Comparison of ENCODE assay signal across 36 cellular contexts in genomic region chr3:120332646-120333045, GRCh38. TPM values are rescaled to one million over a fixed set of nuclear protein-coding genes. Genes with fewer than 3 reads are reported as not detected.
DNase-seq lines count a peak whose midpoint lies in the region; ATAC-seq, FAIRE-seq and TF ChIP-seq lines count a peak whose summit lies in the region.
"Had no signal": no experiment of that assay in that cellular context is flagged by ENCODE, and none has a peak within 500 bp of the region (broad histone marks: within the 10 kb centered on the region; RNA-seq: fewer than 3 reads in every experiment).

No MANE protein-coding gene starts in this region.

- WGBS in liver = 84% methylated on average over 8 of the region's 8 CpGs
- 90% methylated on average over 8 of the region's 8 CpGs for WGBS in HepG2 (ENCODE audit: low lambda C conversion rate)
- WGBS in right lobe of liver (ENCODE audit: insufficient coverage, low coverage, low lambda C conversion rate, missing lambda C conversion rate) = 78% methylated on average over 8 of the region's 8 CpGs
- 92 to 96% methylated on average over 8 of the region's 8 CpGs for WGBS in thyroid gland, 2 donors

- H3K4me1 ChIP-seq in liver (ENCODE audit: control insufficient read depth in 4 of 4, insufficient read depth in 4 of 4, low read length in 3 of 4) = no peaks in the 10 kb centered on the region
- no peaks in the 10 kb centered on the region for H3K4me1 ChIP-seq in HepG2 (ENCODE audit: insufficient read depth, low read length)
- H3K4me1 ChIP-seq in right lobe of liver = no peaks in the 10 kb centered on the region
- no peaks in the 10 kb centered on the region for H3K4me1 ChIP-seq in thyroid gland
- H3K4me1 ChIP-seq: A549, BE2C, BLaER1, Caco-2 had no signal

- H3K36me3 ChIP-seq in liver (ENCODE audit: control insufficient read depth in 4 of 4, insufficient read depth in 3 of 4, low read depth in 1 of 4, low read length in 3 of 4) = peaks cover 0 to 23% (median 9%) of the 10 kb centered on the region in 4 donors
- H3K36me3 ChIP-seq in HepG2 (replicated peaks in 1 of 2; ENCODE audit: control insufficient read depth in 1 of 2, insufficient read depth in 2 of 2, low read length in 2 of 2) = peaks cover 9 to 45% of the 10 kb centered on the region in 2 experiments
- peaks cover 0 to 20% (median 3%) of the 10 kb centered on the region in 4 donors for H3K36me3 ChIP-seq in right lobe of liver
- peaks cover 19 to 26% of the 10 kb centered on the region in 2 donors for H3K36me3 ChIP-seq in thyroid gland

- no peaks in the 10 kb centered on the region for H4K20me1 ChIP-seq in HepG2 (ENCODE audit: insufficient read depth, low read length)

- BruUV-seq in HepG2 (replicated peaks; lab: Mats Ljungman, UMichigan) = no TSS peak

- no peak for FAIRE-seq in HepG2 (lab: Jason Lieb, UNC)
- FAIRE-seq in frontal cortex (lab: Jason Lieb, UNC) = peak; percentile 3
- FAIRE-seq: A204.1, A549, D721Med had no signal

- H3K27ac ChIP-seq in liver (ENCODE audit: low read depth in 1 of 2, low read length in 2 of 2) (no peak overlapping the region), HepG2 (ENCODE audit: extremely low read length, insufficient read depth, low read length) (no peak overlapping the region), right lobe of liver (no peak overlapping the region), thyroid gland (no peak overlapping the region)
- H3K27ac ChIP-seq: 22Rv1; A549; BLaER1; BLaER1 treated with 17β-estradiol and CSF1 and Interleukin-3, amounts not matched to agents 10 nM and 100 nM; C4-2B had no signal

- TF ChIP-seq CTCF in liver (IDR thresholded peaks at IDR 0.05; ENCODE audit: low read depth, low read length, missing input control) (no peak), HepG2 (CRISPR knock-in tag; IDR thresholded peaks at IDR 0.05) (no peak), right lobe of liver (IDR thresholded peaks at IDR 0.05) (no peak), thyroid gland (IDR thresholded peaks at IDR 0.05) (no peak)

- CTCF ChIA-PET in HepG2 (lab: Yijun Ruan, JAX; ENCODE audit: low intra/inter-chr PET ratio, low total read pairs) = no interaction called here

- H3K4me2 ChIP-seq in HepG2 (ENCODE audit: low read depth, low read length) = no peak overlapping the region
- H3K4me2 ChIP-seq: A549; BLaER1; BLaER1 treated with 17β-estradiol and CSF1 and Interleukin-3, amounts not matched to agents 10 nM and 100 nM had no signal

- in situ Hi-C loops in HepG2 (cut with HindIII; ENCODE audit: extremely low pct_ligation_motif_present, low pct_unique_long_range_greater_than_20kb) = no loop called here

- TF ChIP-seq EP300 in HepG2 (IDR thresholded peaks at IDR 0.05; ENCODE audit: low read depth in 2 of 2, low read length in 2 of 2) (no peak), HepG2 (CRISPR knock-in tag; IDR thresholded peaks at IDR 0.05; ENCODE audit: borderline replicate concordance) (no peak)

- H3K27me3 ChIP-seq in liver (ENCODE audit: control insufficient read depth in 4 of 4, insufficient read depth in 4 of 4, low read length in 3 of 4) (no peaks in the 10 kb centered on the region), HepG2 (ENCODE audit: control insufficient read depth in 1 of 2, insufficient read depth in 2 of 2, low read length in 2 of 2) (no peaks in the 10 kb centered on the region), right lobe of liver (no peaks in the 10 kb centered on the region), thyroid gland (no peaks in the 10 kb centered on the region)
- H3K27me3 ChIP-seq: BE2C; BLaER1; BLaER1 treated with 17β-estradiol and CSF1 and Interleukin-3, amounts not matched to agents 10 nM and 100 nM had no signal

- intact Hi-C loops in HepG2 (cut with micrococcal nuclease; ENCODE audit: unreplicated experiment) = no loop called here
- intact Hi-C loops in right lobe of liver (cut with DNase I) = no loop called here
- intact Hi-C loops in thyroid gland (cut with DNase I) = no loop called here

- no peaks in the 10 kb centered on the region for H3K9me3 ChIP-seq in liver (ENCODE audit: control insufficient read depth in 4 of 4, low read length in 3 of 4)
- H3K9me3 ChIP-seq in HepG2 (ENCODE audit: low read length) = no peaks in the 10 kb centered on the region
- H3K9me3 ChIP-seq in right lobe of liver = no peaks in the 10 kb centered on the region
- no peaks in the 10 kb centered on the region for H3K9me3 ChIP-seq in thyroid gland
- H3K9me3 ChIP-seq: A549, BE2C, Caco-2 had no signal

- no peak for ATAC-seq in HepG2
- peak; percentile 93 for ATAC-seq in left lobe of liver
- ATAC-seq in right lobe of liver = peak; percentile 77 to 99 (median 92)
- no peak for ATAC-seq in HG03097 (IDR thresholded peaks at IDR 0.05; ENCODE audit: low FRiP score, unreplicated experiment)
- ATAC-seq in HG03108 (IDR thresholded peaks at IDR 0.05; ENCODE audit: unreplicated experiment) = no peak
- ATAC-seq: A549; CD8-positive, alpha-beta T cell had no signal

- no peak overlapping the region for H3K9ac ChIP-seq in liver (ENCODE audit: low read depth in 1 of 2, low read length in 2 of 2)
- H3K9ac ChIP-seq in HepG2 (ENCODE audit: insufficient read depth, low read depth, low read length) = no peak overlapping the region
- H3K9ac ChIP-seq: BLaER1 had no signal

- H3K4me3 ChIP-seq in liver (ENCODE audit: low read depth in 1 of 3, low read length in 3 of 3) = no peak overlapping the region
- no peak overlapping the region for H3K4me3 ChIP-seq in HepG2 (replicated peaks in 1 of 3; ENCODE audit: insufficient read depth in 1 of 3, low read depth in 2 of 3, low read length in 3 of 3)
- no peak overlapping the region for H3K4me3 ChIP-seq in right lobe of liver
- no peak overlapping the region for H3K4me3 ChIP-seq in thyroid gland (replicated peaks in 1 of 3)
- H3K4me3 ChIP-seq: A549; BLaER1; BLaER1 treated with 17β-estradiol and CSF1 and Interleukin-3, amounts not matched to agents 10 nM and 100 nM had no signal

- H3K79me2 ChIP-seq in HepG2 (ENCODE audit: insufficient read depth, low read length) = peaks cover 4% of the 10 kb centered on the region

- no peak overlapping the region for H2AFZ ChIP-seq in HepG2 (ENCODE audit: low read length)

- POLR2A ChIA-PET in HepG2 (lab: Yijun Ruan, JAX) = no interaction called here

- TF ChIP-seq RAD21 in liver (IDR thresholded peaks at IDR 0.05) = no peak
- no peak for TF ChIP-seq RAD21 in HepG2 (CRISPR knock-in tag; IDR thresholded peaks at IDR 0.05)

- TF ChIP-seq POLR2A in HepG2 (IDR thresholded peaks at IDR 0.05; ENCODE audit: insufficient read depth in 1 of 2, low read depth in 2 of 2, low read length in 2 of 2) = no peak
- no peak for TF ChIP-seq POLR2A in right lobe of liver (IDR thresholded peaks at IDR 0.05)
- no peak for TF ChIP-seq POLR2A in thyroid gland (IDR thresholded peaks at IDR 0.05)

- DNase-seq in HepG2 (ENCODE audit: low spot score) = no peak
- DNase-seq in frontal cortex (ENCODE audit: low spot score in 2 of 2) = no peak
- DNase-seq in left lobe of liver (ENCODE audit: low spot score) = peak; percentile 68
- peak; percentile 58 to 71 (median 63) for DNase-seq in right lobe of liver
- DNase-seq in thyroid gland = no peak
- DNase-seq: 8988T; ACHN; AML-193; BE2C; C1 segment of cervical spinal cord; Caco-2; Calu3; CD4-positive, alpha-beta memory T cell; CD4-positive, alpha-beta T cell; CD4-positive, CD25-positive, alpha-beta regulatory T cell; CD8-positive, alpha-beta memory T cell; CD8-positive, alpha-beta T cell; COR-L47; DMS 273 treated with DMSO at 0.1 percent for 48 hours; DMS153; DMS53; DMS79; DMS79 treated with DMSO at 0.1 percent for 48 hours; DND-41; EL had no signal

RNA-seq across cellular contexts. Expression of gene LRRC58, which starts 16.5 kb away (rescaled TPM):
- 10 to 100 TPM; 14.1 to 18.0 TPM for total RNA-seq in liver
- polyA plus RNA-seq in liver = 1 to 10 TPM; 4.6 to 6.6 TPM
- total RNA-seq in HepG2 (2016; rRNA removed; fragmentation: Illumina TruSeq; extraction: Trizol) = 17.3 and 28.8 TPM in 2 replicates
- 1.2 TPM in 2 replicates for total RNA-seq in HepG2 (2016; cell fraction: cytosol; rRNA removed; fragmentation: Illumina TruSeq; extraction: Trizol; ENCODE audit: low read depth)
- 16.7 and 29.7 TPM in 2 replicates for total RNA-seq in HepG2 (2016; cell fraction: insoluble cytoplasmic fraction; rRNA removed; fragmentation: Illumina TruSeq; extraction: Trizol)
- total RNA-seq in HepG2 (2016; cell fraction: membrane; rRNA removed; fragmentation: Illumina TruSeq; extraction: Trizol) = 7.4 and 8.9 TPM in 2 replicates
- 14.8 and 15.2 TPM in 2 replicates for total RNA-seq in HepG2 (2016; cell fraction: nucleus; rRNA removed; fragmentation: Illumina TruSeq; extraction: Trizol)
- polyA plus RNA-seq in HepG2 (2011; rRNA removed) = 6.4 and 9.7 TPM in 2 replicates
- 4.2 and 5.5 TPM in 2 replicates for polyA plus RNA-seq in HepG2 (2011; cell fraction: cytosol; rRNA removed)
- polyA plus RNA-seq in HepG2 (2011; cell fraction: nucleus; rRNA removed) = 2.1 and 2.3 TPM in 2 replicates
- polyA plus RNA-seq in HepG2 (2012) = 7.1 and 9.0 TPM in 2 replicates
- polyA plus RNA-seq in HepG2 (2016; cell fraction: cytosol; fragmentation: Illumina TruSeq; extraction: Trizol; ENCODE audit: low read depth) = 0.44 and 0.54 TPM in 2 replicates
- 23.4 and 26.0 TPM in 2 replicates for polyA plus RNA-seq in HepG2 (2016; cell fraction: insoluble cytoplasmic fraction; fragmentation: Illumina TruSeq; extraction: Trizol; ENCODE audit: low read depth)
- polyA plus RNA-seq in HepG2 (2016; cell fraction: membrane; fragmentation: Illumina TruSeq; extraction: Trizol; ENCODE audit: low read depth) = 2.5 and 3.4 TPM in 2 replicates
- polyA plus RNA-seq in HepG2 (2016; cell fraction: nucleus; fragmentation: Illumina TruSeq; extraction: Trizol; ENCODE audit: insufficient read depth, low read depth) = 12.2 and 12.6 TPM in 2 replicates
- polyA minus RNA-seq in HepG2 (2011; rRNA and poly(A)+ RNA removed; ENCODE audit: low replicate concordance) = 8.7 and 20.6 TPM in 2 replicates
- polyA minus RNA-seq in HepG2 (2011; cell fraction: cytosol; rRNA and poly(A)+ RNA removed) = 13.6 and 15.7 TPM in 2 replicates
- 15.2 and 16.4 TPM in 2 replicates for polyA minus RNA-seq in HepG2 (2011; cell fraction: nucleus; rRNA and poly(A)+ RNA removed)
- 22.8 TPM for total RNA-seq in frontal cortex
- total RNA-seq in left lobe of liver = 9.2 TPM
- total RNA-seq in right lobe of liver = 10 to 100 TPM in 4 of 6 experiments, 1 to 10 TPM in 2; 7.0 to 18.7 (median 10.3) TPM
- 10 to 100 TPM; 40.3 to 52.4 (median 44.6) TPM for total RNA-seq in thyroid gland

RNA-seq across cellular contexts. Expression of gene GPR156, which starts 47.6 kb away (rescaled TPM):
- total RNA-seq in liver = under 1 TPM; 0.09 to 0.17 TPM
- polyA plus RNA-seq in liver = under 1 TPM in 1 of 2 donors, not detected in 1; 0.02 TPM
- not detected in 2 replicates for total RNA-seq in HepG2 (2016; rRNA removed; fragmentation: Illumina TruSeq; extraction: Trizol)
- total RNA-seq in HepG2 (2016; cell fraction: cytosol; rRNA removed; fragmentation: Illumina TruSeq; extraction: Trizol; ENCODE audit: low read depth) = not detected in 2 replicates
- total RNA-seq in HepG2 (2016; cell fraction: insoluble cytoplasmic fraction; rRNA removed; fragmentation: Illumina TruSeq; extraction: Trizol) = not detected in 2 replicates
- not detected in 2 replicates for total RNA-seq in HepG2 (2016; cell fraction: membrane; rRNA removed; fragmentation: Illumina TruSeq; extraction: Trizol)
- total RNA-seq in HepG2 (2016; cell fraction: nucleus; rRNA removed; fragmentation: Illumina TruSeq; extraction: Trizol) = not detected in 2 replicates
- polyA plus RNA-seq in HepG2 (2011; rRNA removed) = 0.03 TPM in 1 of 2 replicates, not detected in the other
- polyA plus RNA-seq in HepG2 (2011; cell fraction: cytosol; rRNA removed) = 0.01 TPM in 1 of 2 replicates, not detected in the other
- polyA plus RNA-seq in HepG2 (2011; cell fraction: nucleus; rRNA removed) = 0.05 and 0.14 TPM in 2 replicates
- not detected in 2 replicates for polyA plus RNA-seq in HepG2 (2012)
- polyA plus RNA-seq in HepG2 (2016; cell fraction: cytosol; fragmentation: Illumina TruSeq; extraction: Trizol; ENCODE audit: low read depth) = not detected in 2 replicates
- not detected in 2 replicates for polyA plus RNA-seq in HepG2 (2016; cell fraction: insoluble cytoplasmic fraction; fragmentation: Illumina TruSeq; extraction: Trizol; ENCODE audit: low read depth)
- not detected in 2 replicates for polyA plus RNA-seq in HepG2 (2016; cell fraction: membrane; fragmentation: Illumina TruSeq; extraction: Trizol; ENCODE audit: low read depth)
- polyA plus RNA-seq in HepG2 (2016; cell fraction: nucleus; fragmentation: Illumina TruSeq; extraction: Trizol; ENCODE audit: insufficient read depth, low read depth) = not detected in 2 replicates
- polyA minus RNA-seq in HepG2 (2011; rRNA and poly(A)+ RNA removed; ENCODE audit: low replicate concordance) = 0.14 and 1.3 TPM in 2 replicates
- polyA minus RNA-seq in HepG2 (2011; cell fraction: cytosol; rRNA and poly(A)+ RNA removed) = not detected in 2 replicates
- 0.26 TPM in 1 of 2 replicates, not detected in the other for polyA minus RNA-seq in HepG2 (2011; cell fraction: nucleus; rRNA and poly(A)+ RNA removed)
- total RNA-seq in frontal cortex = 2.0 TPM
- not detected for total RNA-seq in left lobe of liver
- total RNA-seq in right lobe of liver = not detected
- not detected for total RNA-seq in thyroid gland
- total RNA-seq: CD4-positive, alpha-beta memory T cell had no signal
- polyA plus RNA-seq: CD14-positive monocyte; CD4-positive, alpha-beta memory T cell; CD4-positive, CD25-positive, alpha-beta regulatory T cell; CD8-positive, alpha-beta memory T cell had no signal

Comparison
In these comparisons a context has a peak if more than half of its experiments do, and no peak if none do; other contexts are left out.
1. ATAC-seq: peak in left lobe of liver (single experiment) and right lobe of liver (4 of 4); none in HepG2 (single experiment), HG03097 (single experiment) and HG03108 (single experiment).
2. DNase-seq: peak in left lobe of liver (single experiment) and right lobe of liver (3 of 3); none in HepG2 (single experiment), frontal cortex (0 of 2) and thyroid gland (0 of 2).